In genomic region chr10:84613336-84614021, GRCh38 we compare ENCODE assay signal across 8 cellular contexts.
A peak's percentile ranks its signal among the peaks of the same experiment; 100 is the strongest.
DNase-seq lines count a peak whose midpoint lies in the region; ATAC-seq and TF ChIP-seq lines count a peak whose summit lies in the region.

No MANE protein-coding gene starts in this region.

- H3K9me2 ChIP-seq in Karpas-422 (replicated peaks; ENCODE audit: insufficient read depth, low read length) (no peaks in the 10 kb centered on the region), hepatocyte (replicated peaks; ENCODE audit: insufficient read depth) (no peaks in the 10 kb centered on the region)

- H3K36me3 ChIP-seq in Karpas-422 (ENCODE audit: insufficient read depth, low read length) (no peaks in the 10 kb centered on the region), SJCRH30 (no peaks in the 10 kb centered on the region), hepatocyte (replicated peaks; ENCODE audit: insufficient read depth, low read depth) (no peaks in the 10 kb centered on the region), thyroid gland (no peaks in the 10 kb centered on the region)

- TF ChIP-seq CTCF in C4-2B (conservative IDR thresholded peaks at IDR 0.05) (peak; percentile 77), hepatocyte (IDR thresholded peaks at IDR 0.05; ENCODE audit: poor library complexity) (peak; percentile 68), thyroid gland (IDR thresholded peaks at IDR 0.05) (peak in 5 of 6 experiments; percentile 38 to 82 (median 66)), omental fat pad (IDR thresholded peaks at IDR 0.05) (no peak)

- 33% methylated on average over 7 of the region's 7 CpGs for WGBS in hepatocyte (ENCODE audit: low lambda C conversion rate, missing lambda C conversion rate)
- 40 to 43% methylated on average over 7 of the region's 7 CpGs for WGBS in thyroid gland, 2 donors

- no peak for TF ChIP-seq POLR2A in thyroid gland (IDR thresholded peaks at IDR 0.05)

- H3K4me3 ChIP-seq in Karpas-422 (ENCODE audit: low read length) (no peak overlapping the region), SJCRH30 (no peak overlapping the region), hepatocyte (no peak overlapping the region), thyroid gland (replicated peaks in 1 of 3) (no peak overlapping the region)

- intact Hi-C loops in thyroid gland (cut with DNase I) = loop anchor here (10.0 kb wide), 1 partner anchor 101 kb away; no protein-coding TSS in a partner anchor

- H3K27me3 ChIP-seq in Karpas-422 (ENCODE audit: low read length) = no peaks in the 10 kb centered on the region
- no peaks in the 10 kb centered on the region for H3K27me3 ChIP-seq in SJCRH30
- H3K27me3 ChIP-seq in hepatocyte = no peaks in the 10 kb centered on the region
- H3K27me3 ChIP-seq in thyroid gland = no peaks in the 10 kb centered on the region

- peak; percentile 60 for ATAC-seq in GM19397 (IDR thresholded peaks at IDR 0.05; ENCODE audit: unreplicated experiment)
- ATAC-seq in omental fat pad (ENCODE audit: low FRiP score) = no peak

- H2AFZ ChIP-seq in Karpas-422 (ENCODE audit: low read length) = no peak overlapping the region
- no peak overlapping the region for H2AFZ ChIP-seq in hepatocyte

- H3K4me2 ChIP-seq in Karpas-422 (ENCODE audit: low read depth, low read length, poor library complexity, severe bottlenecking) = no peak overlapping the region
- no peak overlapping the region for H3K4me2 ChIP-seq in hepatocyte

- H3K9me3 ChIP-seq in Karpas-422 (ENCODE audit: low read length) (no peaks in the 10 kb centered on the region), SJCRH30 (replicated peaks) (no peaks in the 10 kb centered on the region), hepatocyte (ENCODE audit: low read depth) (no peaks in the 10 kb centered on the region), thyroid gland (no peaks in the 10 kb centered on the region)

- DNase-seq in Karpas-422 (peak; percentile 58), SJCRH30 (peak; percentile 11 to 58), hepatocyte (ENCODE audit: low spot score) (peak; percentile 78), thyroid gland (peak; percentile 64 to 74), omental fat pad (ENCODE audit: low spot score) (no peak), NK-92 (lab: John Stamatoyannopoulos, UW; ENCODE audit: unreplicated experiment) (no peak)

- no peak overlapping the region for H3K27ac ChIP-seq in C4-2B
- no peak overlapping the region for H3K27ac ChIP-seq in Karpas-422 (ENCODE audit: low read length)
- no peak overlapping the region for H3K27ac ChIP-seq in SJCRH30
- H3K27ac ChIP-seq in hepatocyte = no peak overlapping the region
- H3K27ac ChIP-seq in thyroid gland = peak overlapping the region in 1 of 3 donors; percentile 5

- H4K20me1 ChIP-seq in Karpas-422 (ENCODE audit: insufficient read depth, low read depth, low read length) (no peaks in the 10 kb centered on the region), hepatocyte (ENCODE audit: insufficient read depth, poor library complexity, severe bottlenecking) (no peaks in the 10 kb centered on the region)

- H3K9ac ChIP-seq in Karpas-422 (ENCODE audit: low read length) = no peak overlapping the region

- H3K79me2 ChIP-seq in Karpas-422 (ENCODE audit: low read length) (no peaks in the 10 kb centered on the region), hepatocyte (no peaks in the 10 kb centered on the region)

- H3K4me1 ChIP-seq in Karpas-422 (ENCODE audit: low read length) = no peaks in the 10 kb centered on the region
- H3K4me1 ChIP-seq in SJCRH30 = no peaks in the 10 kb centered on the region
- H3K4me1 ChIP-seq in hepatocyte (ENCODE audit: insufficient read depth) = no peaks in the 10 kb centered on the region
- no peaks in the 10 kb centered on the region for H3K4me1 ChIP-seq in thyroid gland

Comparison
In these comparisons a context has a peak if more than half of its experiments do, and no peak if none do; other contexts are left out.
1. CTCF ChIP-seq: peak in C4-2B (single experiment), hepatocyte (single experiment) and thyroid gland (5 of 6); none in omental fat pad (0 of 3).
2. DNase-seq: peak in Karpas-422 (single experiment), SJCRH30 (2 of 2), hepatocyte (single experiment) and thyroid gland (2 of 2); none in omental fat pad (single experiment) and NK-92 (single experiment).